In the genomic region with DNA sequence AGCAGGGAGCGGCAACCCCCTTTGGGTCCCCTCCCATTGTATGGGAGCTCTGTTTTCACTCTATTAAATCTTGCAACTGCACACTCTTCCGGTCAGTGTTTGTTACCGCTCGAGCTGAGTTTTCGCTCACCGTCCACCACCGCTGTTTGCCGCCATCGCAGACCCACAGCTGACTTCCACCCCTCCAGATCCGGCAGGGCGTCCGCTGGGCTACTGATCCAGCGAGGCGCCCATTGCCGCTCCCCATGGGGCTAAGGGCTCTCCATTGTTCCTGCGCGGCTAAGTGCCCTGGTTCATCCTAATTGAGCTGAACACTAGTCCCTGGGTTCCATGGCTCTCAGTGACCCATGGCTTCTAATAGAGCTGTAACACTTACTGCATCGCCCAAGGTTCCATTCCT, we compare ENCODE assay signal across 22 cellular contexts.
"Had no signal": no experiment of that assay in that cellular context is flagged by ENCODE, and none has a peak within 500 bp of the region (broad histone marks: within the 10 kb centered on the region; RNA-seq: fewer than 3 reads in every experiment).

No MANE protein-coding gene starts in this region.

- DNase-seq: dermis blood vessel endothelial cell; dorsolateral prefrontal cortex; effector CD4-positive, alpha-beta T cell; effector memory CD4-positive, alpha-beta T cell; foreskin keratinocyte; heart left ventricle; hypothalamus; immature natural killer cell; islet precursor cell; kidney; kidney glomerular epithelial cell; left lung; left ventricle myocardium superior; lower lobe of right lung; mesenchymal stem cell; mucosa of descending colon; naive B cell had no signal

- H3K4me1 ChIP-seq: esophagus muscularis mucosa, foreskin keratinocyte, gastroesophageal sphincter, heart left ventricle, left lung, lower lobe of right lung had no signal

- H3K4me3 ChIP-seq: coronary artery, dorsolateral prefrontal cortex, esophagus muscularis mucosa, gastroesophageal sphincter, heart left ventricle, hepatocyte, left lung, lower lobe of right lung, mucosa of descending colon had no signal

- H3K27ac ChIP-seq: coronary artery, dorsolateral prefrontal cortex, esophagus muscularis mucosa, foreskin keratinocyte, gastroesophageal sphincter, heart left ventricle, hepatocyte, left lung, lower lobe of right lung had no signal

- H3K4me2 ChIP-seq: hepatocyte had no signal

- H2AFZ ChIP-seq: hepatocyte had no signal

- H3K36me3 ChIP-seq: esophagus muscularis mucosa, gastroesophageal sphincter, heart left ventricle, left lung, lower lobe of right lung had no signal

- ATAC-seq: foreskin keratinocyte, gastroesophageal sphincter, heart left ventricle, left lung, left ventricle myocardium superior, lower lobe of right lung, mucosa of descending colon had no signal

- H3K79me2 ChIP-seq: hepatocyte had no signal

- H3K4me3 Mint-ChIP-seq: immature natural killer cell, mesothelial cell of epicardium, naive B cell had no signal

- H3K4me1 Mint-ChIP-seq: mesothelial cell of epicardium, naive B cell had no signal

- H3K9me3 ChIP-seq: esophagus muscularis mucosa, gastroesophageal sphincter, heart left ventricle, left lung, lower lobe of right lung, mucosa of descending colon had no signal

- H3K27ac Mint-ChIP-seq: immature natural killer cell, mesothelial cell of epicardium had no signal

- H3K27me3 ChIP-seq: esophagus muscularis mucosa, foreskin keratinocyte, gastroesophageal sphincter, heart left ventricle, hepatocyte, left lung had no signal

- H3K9me3 Mint-ChIP-seq: immature natural killer cell, mesothelial cell of epicardium, naive B cell had no signal

- H3K36me3 Mint-ChIP-seq: immature natural killer cell, mesothelial cell of epicardium, naive B cell had no signal
